30 cellular contexts compared by ENCODE assay signal in the genomic region with DNA sequence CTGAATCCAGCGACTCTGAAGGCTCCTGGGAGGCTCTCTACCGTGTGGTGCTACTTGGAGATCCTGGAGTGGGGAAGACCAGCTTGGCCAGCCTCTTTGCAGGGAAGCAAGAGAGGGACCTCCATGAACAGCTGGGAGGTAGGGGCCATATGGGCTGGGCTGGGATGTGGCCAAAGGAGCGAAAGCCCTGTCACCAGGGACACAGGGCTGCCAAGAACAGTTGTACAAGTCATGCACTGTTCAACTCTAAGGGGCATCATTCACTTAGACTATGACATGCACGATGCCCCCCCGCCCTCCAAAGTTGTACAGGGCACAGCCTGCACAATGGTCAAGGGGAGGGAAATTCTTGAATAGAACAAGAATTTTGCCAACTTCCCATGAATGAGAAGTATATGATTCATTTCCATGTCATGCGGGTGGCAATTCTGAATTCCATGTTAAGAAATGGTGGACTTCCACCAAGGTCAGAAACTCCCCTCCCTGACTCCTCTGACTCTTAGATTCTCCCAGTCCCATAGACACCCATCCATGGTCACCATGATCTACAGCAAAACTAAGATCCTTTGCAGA. TPM values are rescaled to one million over a fixed set of nuclear protein-coding genes. Genes with fewer than 3 reads are reported as not detected.
DNase-seq lines count a peak whose midpoint lies in the region; ATAC-seq and TF ChIP-seq lines count a peak whose summit lies in the region.
"Had no signal": no experiment of that assay in that cellular context is flagged by ENCODE, and none has a peak within 500 bp of the region (broad histone marks: within the 10 kb centered on the region; RNA-seq: fewer than 3 reads in every experiment).

No MANE protein-coding gene starts in this region.

- TF ChIP-seq CTCF in heart left ventricle (IDR thresholded peaks at IDR 0.05) (no peak), cardiac fibroblast (IDR thresholded peaks at IDR 0.05; ENCODE audit: low read depth, low read length) (no peak), vagina (IDR thresholded peaks at IDR 0.05) (no peak), ovary (IDR thresholded peaks at IDR 0.05) (no peak)

- H3K9me3 ChIP-seq in heart left ventricle (no peaks in the 10 kb centered on the region), vagina (no peaks in the 10 kb centered on the region), ovary (no peaks in the 10 kb centered on the region)
- H3K9me3 ChIP-seq: BE2C, suprapubic skin had no signal

- H3K27ac ChIP-seq in heart left ventricle (peak overlapping the region in 7 of 12 donors; percentile 19 to 91 (median 76)), vagina (peak overlapping the region; percentile 90), ovary (no peak overlapping the region)
- H3K27ac ChIP-seq: RWPE1, suprapubic skin had no signal

- H3K4me1 ChIP-seq in heart left ventricle, result peaks cover 0 to 29% (median 9%) of the 10 kb centered on the region in 12 donors
- H3K4me1 ChIP-seq in vagina, result peaks cover 24% of the 10 kb centered on the region
- peaks cover 2% of the 10 kb centered on the region for H3K4me1 ChIP-seq in ovary (ENCODE audit: insufficient read depth)
- H3K4me1 ChIP-seq: BE2C had no signal

- TF ChIP-seq EP300 in ovary (IDR thresholded peaks at IDR 0.05), result no peak

- peak overlapping the region in 9 of 12 donors; percentile 54 to 78 (median 63) for H3K4me3 ChIP-seq in heart left ventricle
- no peak overlapping the region for H3K4me3 ChIP-seq in cardiac fibroblast (replicated peaks in 1 of 2; ENCODE audit: low read depth in 2 of 2, low read length in 2 of 2)
- H3K4me3 ChIP-seq in vagina, result peak overlapping the region; percentile 57 to 80
- no peak overlapping the region for H3K4me3 ChIP-seq in ovary

- ATAC-seq in heart left ventricle, result peak in 1 of 4 donors; percentile 18
- ATAC-seq in left ventricle myocardium superior, result peak; percentile 21
- no peak for ATAC-seq in HG03108 (IDR thresholded peaks at IDR 0.05; ENCODE audit: unreplicated experiment)
- ATAC-seq: activated T-helper 17 cell treated with anti-CD3 and anti-CD28 coated beads, Interleukin-2, amount 50 U/mL, for 72 hours; stimulated activated naive B cell treated with anti-CD40 and anti-IgM and Interleukin-4, amounts not matched to agents 10 μg/mL and 1 μg/mL and 100 μg/mL, for 72 hours had no signal

- H3K27me3 ChIP-seq in heart left ventricle, result peaks cover 0 to 26% (median 19%) of the 10 kb centered on the region in 9 donors
- no peaks in the 10 kb centered on the region for H3K27me3 ChIP-seq in vagina
- H3K27me3 ChIP-seq in ovary, result no peaks in the 10 kb centered on the region

- no peak for DNase-seq in heart left ventricle
- no peak for DNase-seq in cardiac septum (ENCODE audit: low spot score)
- peak; percentile 28 to 65 for DNase-seq in cardiac fibroblast (ENCODE audit: low read depth in 2 of 2)
- peak; percentile 33 for DNase-seq in left ventricle myocardium superior
- DNase-seq in vagina (ENCODE audit: extremely low spot score in 2 of 2), result no peak
- DNase-seq in NCI-H128 (lab: John Stamatoyannopoulos, UW; ENCODE audit: unreplicated experiment), result no peak
- no peak for DNase-seq in ovary
- DNase-seq: activated B cell treated with CpG ODN at 0.5 μM for 24 hours; activated CD4-positive, alpha-beta T cell treated with anti-CD3 and anti-CD28 coated beads, Interleukin-2, amount 50 U/mL, for 4 hours; activated CD8-positive, alpha-beta memory T cell treated with anti-CD3 and anti-CD28 coated beads, Interleukin-2, amount 50 U/mL, for 48 hours; BE2C; DMS79; head of caudate nucleus; left cardiac atrium; mesendoderm; naive B cell; NCI-H1092; NCI-H187 treated with DMSO at 0.1 percent for 48 hours; NCI-H69; nucleus accumbens; retina; stimulated activated CD4-positive, alpha-beta T cell treated with anti-CD3 and anti-CD28 coated beads, Interleukin-12 subunit alpha, Interleukin-12 subunit beta, amount 100 ng/mL, for 4 hours; stimulated activated CD4-positive, alpha-beta T cell treated with anti-CD3 and anti-CD28 coated beads, Interleukin-4, amount 100 ng/mL, for 24 hours; stimulated activated naive B cell treated with anti-CD40 and anti-IgM and Interleukin-4, amounts not matched to agents 10 μg/mL and 1 μg/mL and 100 μg/mL, for 72 hours; T1000 had no signal

- H3K36me3 ChIP-seq in heart left ventricle (no peaks in the 10 kb centered on the region), vagina (no peaks in the 10 kb centered on the region), ovary (no peaks in the 10 kb centered on the region)
- H3K36me3 ChIP-seq: BE2C, suprapubic skin had no signal

- TF ChIP-seq POLR2A in heart left ventricle (IDR thresholded peaks at IDR 0.05), result no peak
- TF ChIP-seq POLR2A in vagina (IDR thresholded peaks at IDR 0.05), result no peak
- no peak for TF ChIP-seq POLR2A in ovary (IDR thresholded peaks at IDR 0.05)

- 66 to 73% (median 70%) methylated on average over 5 to 6 of the region's 6 CpGs for WGBS in heart left ventricle, 4 donors
- 78 to 90% (median 88%) methylated on average over 6 of the region's 6 CpGs for WGBS in ovary, 3 donors

- intact Hi-C loops in heart left ventricle (cut with DNase I), result no loop called here
- intact Hi-C loops in cardiac septum (cut with DNase I), result no loop called here
- intact Hi-C loops in left ventricle myocardium superior (cut with micrococcal nuclease), result no loop called here
- intact Hi-C loops in vagina (cut with DNase I), result no loop called here
- intact Hi-C loops in ovary (cut with DNase I), result no loop called here

RNA-seq across cellular contexts. Expression of a gene that starts 1.6 kb away (rescaled TPM):
- total RNA-seq in heart left ventricle, result 1 to 10 TPM in 8 of 9 donors, under 1 TPM in 1; 0.44 to 5.3 (median 1.5) TPM
- 1 to 10 TPM; 2.6 to 3.2 TPM for polyA plus RNA-seq in heart left ventricle
- total RNA-seq in cardiac septum, result 2.1 TPM
- 2.0 TPM for total RNA-seq in left ventricle myocardium superior
- 4.4 TPM for total RNA-seq in vagina
- total RNA-seq in ovary, result 1 to 10 TPM; 1.1 to 6.5 (median 2.4) TPM
- polyA plus RNA-seq in ovary, result 1 to 10 TPM; 2.9 to 5.3 TPM
- total RNA-seq: activated B cell treated with CpG ODN at 0.5 μM for 24 hours; activated T-helper 17 cell treated with anti-CD3 and anti-CD28 coated beads, Interleukin-2, amount 50 U/mL, for 72 hours; H4 had no signal

RNA-seq across cellular contexts. Expression of a gene that starts 1.8 kb away (rescaled TPM):
- total RNA-seq in heart left ventricle (not detected), cardiac septum (not detected), left ventricle myocardium superior (not detected), vagina (not detected), ovary (under 1 TPM in 2 of 7 donors, not detected in 5; 0.45 to 0.62 TPM)
- polyA plus RNA-seq in heart left ventricle (under 1 TPM in 1 of 2 donors, not detected in 1; 0.76 TPM), ovary (under 1 TPM in 1 of 2 donors, not detected in 1; 0.82 TPM)
- total RNA-seq: activated B cell treated with CpG ODN at 0.5 μM for 24 hours; activated T-helper 17 cell treated with anti-CD3 and anti-CD28 coated beads, Interleukin-2, amount 50 U/mL, for 72 hours; H4; suprapubic skin had no signal

RNA-seq across cellular contexts. Expression of a gene that starts 36.3 kb away (rescaled TPM):
- total RNA-seq in heart left ventricle (not detected), cardiac septum (not detected), left ventricle myocardium superior (not detected), vagina (not detected), ovary (not detected)
- polyA plus RNA-seq in heart left ventricle (not detected), ovary (not detected)
- total RNA-seq: activated B cell treated with CpG ODN at 0.5 μM for 24 hours; activated T-helper 17 cell treated with anti-CD3 and anti-CD28 coated beads, Interleukin-2, amount 50 U/mL, for 72 hours; H4; left cardiac atrium; suprapubic skin had no signal

RNA-seq across cellular contexts. Expression of a gene that starts 37.5 kb away (rescaled TPM):
- total RNA-seq in heart left ventricle, result 100 to 1,000 TPM in 1 of 9 donors, 10 to 100 TPM in 8; 22.3 to 110 (median 39.8) TPM
- polyA plus RNA-seq in heart left ventricle, result 100 to 1,000 TPM in 1 of 2 donors, 10 to 100 TPM in 1; 41.0 to 119 TPM
- total RNA-seq in cardiac septum, result 43.7 TPM
- total RNA-seq in left ventricle myocardium superior, result 39.2 TPM
- total RNA-seq in vagina, result 77.8 TPM
- total RNA-seq in ovary, result 100 to 1,000 TPM in 3 of 7 donors, 10 to 100 TPM in 4; 30.2 to 158 (median 97.3) TPM
- polyA plus RNA-seq in ovary, result 100 to 1,000 TPM in 1 of 2 donors, 10 to 100 TPM in 1; 72.6 to 129 TPM

Comparison
In these comparisons a context has a peak if more than half of its experiments do, and no peak if none do; other contexts are left out.
1. DNase-seq: peak in cardiac fibroblast (2 of 2) and left ventricle myocardium superior (single experiment); none in heart left ventricle (0 of 5), cardiac septum (single experiment), vagina (0 of 2), NCI-H128 (single experiment) and ovary (0 of 5).
2. H3K27ac ChIP-seq: peak in heart left ventricle (7 of 12) and vagina (single experiment); none in ovary (0 of 2).
3. H3K4me3 ChIP-seq: peak in heart left ventricle (9 of 12) and vagina (2 of 2); none in cardiac fibroblast (0 of 2) and ovary (single experiment).